In the genomic region with DNA sequence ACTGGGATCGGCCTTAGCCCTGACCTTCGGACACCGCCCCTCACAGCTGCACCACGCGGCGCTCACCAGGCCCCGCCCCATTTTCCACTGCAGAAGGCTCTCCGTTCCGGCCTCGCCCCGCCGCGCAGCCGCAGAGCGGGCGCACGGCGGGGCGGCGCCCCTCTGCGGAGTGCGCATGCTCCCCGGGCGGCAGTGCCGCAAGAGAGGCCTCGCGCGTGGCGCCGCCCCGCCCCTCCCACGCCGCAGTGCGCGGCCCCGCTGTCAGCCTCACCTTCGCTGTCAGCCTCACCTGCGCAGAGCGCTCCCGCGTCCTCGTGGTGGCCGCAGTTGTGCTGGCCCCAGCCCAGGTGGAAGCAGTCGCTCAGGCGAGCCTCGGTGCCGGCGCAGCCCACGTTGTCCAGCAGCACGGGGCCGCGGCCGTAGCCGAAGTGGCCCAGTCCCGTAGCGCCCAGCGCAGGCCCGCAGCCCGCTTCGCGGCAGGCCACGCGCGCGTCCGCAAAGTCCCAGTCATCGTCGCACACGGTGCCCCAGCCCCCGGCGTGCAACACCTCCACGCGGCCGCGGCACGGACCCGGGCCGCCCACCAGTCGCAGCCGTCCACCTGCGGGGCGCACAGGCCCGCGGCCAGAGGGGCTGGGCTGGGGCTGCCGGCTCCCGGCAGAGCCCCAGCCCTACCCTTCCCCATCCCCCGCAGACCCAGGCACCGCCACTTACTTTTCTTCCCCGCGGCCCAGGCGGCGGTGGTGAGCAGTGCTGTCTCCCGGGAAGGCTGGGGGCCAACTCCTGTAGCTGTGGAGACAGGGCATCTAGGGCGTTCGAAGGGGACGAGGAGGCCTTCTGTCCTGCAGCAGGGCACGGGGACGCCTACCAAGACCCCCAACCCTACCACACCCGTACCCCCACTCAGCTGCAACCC, we compare ENCODE assay signal across 1 cellular context.
A peak's percentile ranks its signal among the peaks of the same experiment; 100 is the strongest.
TF ChIP-seq lines count a peak whose summit lies in the region.

No MANE protein-coding gene starts in this region.

TF ChIP-seq in HepG2, 621 proteins besides CTCF, POLR2A, EP300 and RAD21 (continued from another document and continues in another):
- TF ChIP-seq, protein P1, sequence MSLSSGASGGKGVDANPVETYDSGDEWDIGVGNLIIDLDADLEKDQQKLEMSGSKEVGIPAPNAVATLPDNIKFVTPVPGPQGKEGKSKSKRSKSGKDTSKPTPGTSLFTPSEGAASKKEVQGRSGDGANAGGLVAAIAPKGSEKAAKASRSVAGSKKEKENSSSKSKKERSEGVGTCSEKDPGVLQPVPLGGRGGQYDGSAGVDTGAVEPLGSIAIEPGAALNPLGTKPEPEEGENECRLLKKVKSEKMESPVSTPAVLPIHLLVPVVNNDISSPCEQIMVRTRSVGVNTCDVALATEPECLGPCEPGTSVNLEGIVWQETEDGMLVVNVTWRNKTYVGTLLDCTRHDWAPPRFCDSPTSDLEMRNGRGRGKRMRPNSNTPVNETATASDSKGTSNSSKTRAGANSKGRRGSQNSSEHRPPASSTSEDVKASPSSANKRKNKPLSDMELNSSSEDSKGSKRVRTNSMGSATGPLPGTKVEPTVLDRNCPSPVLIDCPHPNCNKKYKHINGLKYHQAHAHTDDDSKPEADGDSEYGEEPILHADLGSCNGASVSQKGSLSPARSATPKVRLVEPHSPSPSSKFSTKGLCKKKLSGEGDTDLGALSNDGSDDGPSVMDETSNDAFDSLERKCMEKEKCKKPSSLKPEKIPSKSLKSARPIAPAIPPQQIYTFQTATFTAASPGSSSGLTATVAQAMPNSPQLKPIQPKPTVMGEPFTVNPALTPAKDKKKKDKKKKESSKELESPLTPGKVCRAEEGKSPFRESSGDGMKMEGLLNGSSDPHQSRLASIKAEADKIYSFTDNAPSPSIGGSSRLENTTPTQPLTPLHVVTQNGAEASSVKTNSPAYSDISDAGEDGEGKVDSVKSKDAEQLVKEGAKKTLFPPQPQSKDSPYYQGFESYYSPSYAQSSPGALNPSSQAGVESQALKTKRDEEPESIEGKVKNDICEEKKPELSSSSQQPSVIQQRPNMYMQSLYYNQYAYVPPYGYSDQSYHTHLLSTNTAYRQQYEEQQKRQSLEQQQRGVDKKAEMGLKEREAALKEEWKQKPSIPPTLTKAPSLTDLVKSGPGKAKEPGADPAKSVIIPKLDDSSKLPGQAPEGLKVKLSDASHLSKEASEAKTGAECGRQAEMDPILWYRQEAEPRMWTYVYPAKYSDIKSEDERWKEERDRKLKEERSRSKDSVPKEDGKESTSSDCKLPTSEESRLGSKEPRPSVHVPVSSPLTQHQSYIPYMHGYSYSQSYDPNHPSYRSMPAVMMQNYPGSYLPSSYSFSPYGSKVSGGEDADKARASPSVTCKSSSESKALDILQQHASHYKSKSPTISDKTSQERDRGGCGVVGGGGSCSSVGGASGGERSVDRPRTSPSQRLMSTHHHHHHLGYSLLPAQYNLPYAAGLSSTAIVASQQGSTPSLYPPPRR (CRISPR knock-in tag; IDR thresholded peaks at IDR 0.05; ENCODE audit: borderline replicate concordance), result no peak
- TF ChIP-seq, protein P2, sequence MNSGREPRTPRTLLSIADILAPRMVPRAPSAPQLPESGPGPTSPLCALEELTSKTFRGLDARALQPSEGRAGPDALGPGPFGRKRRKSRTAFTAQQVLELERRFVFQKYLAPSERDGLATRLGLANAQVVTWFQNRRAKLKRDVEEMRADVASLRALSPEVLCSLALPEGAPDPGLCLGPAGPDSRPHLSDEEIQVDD (CRISPR knock-in tag; IDR thresholded peaks at IDR 0.05; ENCODE audit: borderline replicate concordance), result peak; percentile 94; the same call in 1 of the 2 replicates
- TF ChIP-seq, protein P3, sequence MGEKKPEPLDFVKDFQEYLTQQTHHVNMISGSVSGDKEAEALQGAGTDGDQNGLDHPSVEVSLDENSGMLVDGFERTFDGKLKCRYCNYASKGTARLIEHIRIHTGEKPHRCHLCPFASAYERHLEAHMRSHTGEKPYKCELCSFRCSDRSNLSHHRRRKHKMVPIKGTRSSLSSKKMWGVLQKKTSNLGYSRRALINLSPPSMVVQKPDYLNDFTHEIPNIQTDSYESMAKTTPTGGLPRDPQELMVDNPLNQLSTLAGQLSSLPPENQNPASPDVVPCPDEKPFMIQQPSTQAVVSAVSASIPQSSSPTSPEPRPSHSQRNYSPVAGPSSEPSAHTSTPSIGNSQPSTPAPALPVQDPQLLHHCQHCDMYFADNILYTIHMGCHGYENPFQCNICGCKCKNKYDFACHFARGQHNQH (CRISPR knock-in tag; IDR thresholded peaks at IDR 0.05), result peak; percentile 63
- TF ChIP-seq GZF1 (CRISPR knock-in tag; IDR thresholded peaks at IDR 0.05), result peak; percentile 25; the same call in 1 of the 2 replicates
- TF ChIP-seq, protein P4, sequence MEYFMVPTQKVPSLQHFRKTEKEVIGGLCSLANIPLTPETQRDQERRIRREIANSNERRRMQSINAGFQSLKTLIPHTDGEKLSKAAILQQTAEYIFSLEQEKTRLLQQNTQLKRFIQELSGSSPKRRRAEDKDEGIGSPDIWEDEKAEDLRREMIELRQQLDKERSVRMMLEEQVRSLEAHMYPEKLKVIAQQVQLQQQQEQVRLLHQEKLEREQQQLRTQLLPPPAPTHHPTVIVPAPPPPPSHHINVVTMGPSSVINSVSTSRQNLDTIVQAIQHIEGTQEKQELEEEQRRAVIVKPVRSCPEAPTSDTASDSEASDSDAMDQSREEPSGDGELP (IDR thresholded peaks at IDR 0.05; ENCODE audit: borderline replicate concordance, low read depth), result peak; percentile 80; the same call in 1 of the 2 replicates
- TF ChIP-seq TCF7 (IDR thresholded peaks at IDR 0.05; ENCODE audit: low read depth), result no peak
- TF ChIP-seq NCOA2 (CRISPR knock-in tag; IDR thresholded peaks at IDR 0.05), result no peak
- TF ChIP-seq, protein P5, sequence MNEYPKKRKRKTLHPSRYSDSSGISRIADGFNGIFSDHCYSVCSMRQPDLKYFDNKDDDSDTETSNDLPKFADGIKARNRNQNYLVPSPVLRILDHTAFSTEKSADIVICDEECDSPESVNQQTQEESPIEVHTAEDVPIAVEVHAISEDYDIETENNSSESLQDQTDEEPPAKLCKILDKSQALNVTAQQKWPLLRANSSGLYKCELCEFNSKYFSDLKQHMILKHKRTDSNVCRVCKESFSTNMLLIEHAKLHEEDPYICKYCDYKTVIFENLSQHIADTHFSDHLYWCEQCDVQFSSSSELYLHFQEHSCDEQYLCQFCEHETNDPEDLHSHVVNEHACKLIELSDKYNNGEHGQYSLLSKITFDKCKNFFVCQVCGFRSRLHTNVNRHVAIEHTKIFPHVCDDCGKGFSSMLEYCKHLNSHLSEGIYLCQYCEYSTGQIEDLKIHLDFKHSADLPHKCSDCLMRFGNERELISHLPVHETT (CRISPR knock-in tag; conservative IDR thresholded peaks at IDR 0.05), result 0 out of 2 replicates have a peak, but pooled peaks have one; percentile 21
- no peak for TF ChIP-seq ELF4 (CRISPR knock-in tag; IDR thresholded peaks at IDR 0.05; ENCODE audit: borderline replicate concordance)
- TF ChIP-seq, protein P6, sequence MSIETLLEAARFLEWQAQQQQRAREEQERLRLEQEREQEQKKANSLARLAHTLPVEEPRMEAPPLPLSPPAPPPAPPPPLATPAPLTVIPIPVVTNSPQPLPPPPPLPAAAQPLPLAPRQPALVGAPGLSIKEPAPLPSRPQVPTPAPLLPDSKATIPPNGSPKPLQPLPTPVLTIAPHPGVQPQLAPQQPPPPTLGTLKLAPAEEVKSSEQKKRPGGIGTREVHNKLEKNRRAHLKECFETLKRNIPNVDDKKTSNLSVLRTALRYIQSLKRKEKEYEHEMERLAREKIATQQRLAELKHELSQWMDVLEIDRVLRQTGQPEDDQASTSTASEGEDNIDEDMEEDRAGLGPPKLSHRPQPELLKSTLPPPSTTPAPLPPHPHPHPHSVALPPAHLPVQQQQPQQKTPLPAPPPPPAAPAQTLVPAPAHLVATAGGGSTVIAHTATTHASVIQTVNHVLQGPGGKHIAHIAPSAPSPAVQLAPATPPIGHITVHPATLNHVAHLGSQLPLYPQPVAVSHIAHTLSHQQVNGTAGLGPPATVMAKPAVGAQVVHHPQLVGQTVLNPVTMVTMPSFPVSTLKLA (IDR thresholded peaks at IDR 0.05), result no peak
- TF ChIP-seq GTF3A (CRISPR knock-in tag; conservative IDR thresholded peaks at IDR 0.05), result no peak
- peak; percentile 79; the same call in 1 of the 2 replicates for TF ChIP-seq MXD4 (CRISPR knock-in tag; IDR thresholded peaks at IDR 0.05)
- no peak for TF ChIP-seq KLF15 (CRISPR knock-in tag; IDR thresholded peaks at IDR 0.05; ENCODE audit: borderline replicate concordance)
- 0 out of 2 replicates have a peak, but pooled peaks have one; percentile 64 for TF ChIP-seq ZNF234 (CRISPR knock-in tag; conservative IDR thresholded peaks at IDR 0.05)
- no peak; the same call in 1 of the 2 replicates for TF ChIP-seq KAT8 (CRISPR knock-in tag; IDR thresholded peaks at IDR 0.05)
- no peak for TF ChIP-seq MZF1 (CRISPR knock-in tag; IDR thresholded peaks at IDR 0.05; ENCODE audit: borderline replicate concordance)
- no peak for TF ChIP-seq NR3C1 (CRISPR knock-in tag; IDR thresholded peaks at IDR 0.05)
- TF ChIP-seq ZNF746 (CRISPR knock-in tag; IDR thresholded peaks at IDR 0.05), result peak; percentile 71; the same call in 1 of the 2 replicates
- TF ChIP-seq ZNF761 (CRISPR knock-in tag; conservative IDR thresholded peaks at IDR 0.05), result peak; percentile 84
- TF ChIP-seq HOXA7 (CRISPR knock-in tag; IDR thresholded peaks at IDR 0.05), result no peak
- TF ChIP-seq, protein P7, sequence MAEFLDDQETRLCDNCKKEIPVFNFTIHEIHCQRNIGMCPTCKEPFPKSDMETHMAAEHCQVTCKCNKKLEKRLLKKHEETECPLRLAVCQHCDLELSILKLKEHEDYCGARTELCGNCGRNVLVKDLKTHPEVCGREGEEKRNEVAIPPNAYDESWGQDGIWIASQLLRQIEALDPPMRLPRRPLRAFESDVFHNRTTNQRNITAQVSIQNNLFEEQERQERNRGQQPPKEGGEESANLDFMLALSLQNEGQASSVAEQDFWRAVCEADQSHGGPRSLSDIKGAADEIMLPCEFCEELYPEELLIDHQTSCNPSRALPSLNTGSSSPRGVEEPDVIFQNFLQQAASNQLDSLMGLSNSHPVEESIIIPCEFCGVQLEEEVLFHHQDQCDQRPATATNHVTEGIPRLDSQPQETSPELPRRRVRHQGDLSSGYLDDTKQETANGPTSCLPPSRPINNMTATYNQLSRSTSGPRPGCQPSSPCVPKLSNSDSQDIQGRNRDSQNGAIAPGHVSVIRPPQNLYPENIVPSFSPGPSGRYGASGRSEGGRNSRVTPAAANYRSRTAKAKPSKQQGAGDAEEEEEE (CRISPR knock-in tag; IDR thresholded peaks at IDR 0.05; ENCODE audit: borderline replicate concordance), result no peak
- no peak for TF ChIP-seq ZNF34 (CRISPR knock-in tag; IDR thresholded peaks at IDR 0.05; ENCODE audit: borderline replicate concordance)
- TF ChIP-seq, protein P8, sequence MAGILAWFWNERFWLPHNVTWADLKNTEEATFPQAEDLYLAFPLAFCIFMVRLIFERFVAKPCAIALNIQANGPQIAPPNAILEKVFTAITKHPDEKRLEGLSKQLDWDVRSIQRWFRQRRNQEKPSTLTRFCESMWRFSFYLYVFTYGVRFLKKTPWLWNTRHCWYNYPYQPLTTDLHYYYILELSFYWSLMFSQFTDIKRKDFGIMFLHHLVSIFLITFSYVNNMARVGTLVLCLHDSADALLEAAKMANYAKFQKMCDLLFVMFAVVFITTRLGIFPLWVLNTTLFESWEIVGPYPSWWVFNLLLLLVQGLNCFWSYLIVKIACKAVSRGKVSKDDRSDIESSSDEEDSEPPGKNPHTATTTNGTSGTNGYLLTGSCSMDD (CRISPR knock-in tag; IDR thresholded peaks at IDR 0.05), result 0 out of 2 replicates have a peak, but pooled peaks have one; percentile 57
- no peak for TF ChIP-seq JDP2 (CRISPR knock-in tag; IDR thresholded peaks at IDR 0.05; ENCODE audit: borderline replicate concordance)
- TF ChIP-seq, protein P9, sequence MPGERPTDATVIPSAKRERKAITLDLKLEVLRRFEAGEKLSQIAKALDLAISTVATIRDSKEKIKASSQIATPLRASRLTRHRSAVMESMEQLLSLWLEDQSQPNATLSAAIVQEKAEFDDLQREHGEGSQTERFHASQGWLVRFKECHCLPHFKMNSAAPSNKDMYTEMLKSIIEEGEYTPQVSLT (CRISPR knock-in tag; IDR thresholded peaks at IDR 0.05; ENCODE audit: borderline replicate concordance, low read depth), result no peak; the same call in 1 of the 2 replicates
- TF ChIP-seq ATM (IDR thresholded peaks at IDR 0.05; ENCODE audit: borderline replicate concordance), result no peak
- no peak for TF ChIP-seq RXRB (CRISPR knock-in tag; IDR thresholded peaks at IDR 0.05; ENCODE audit: borderline replicate concordance)
- TF ChIP-seq ZNF17 (CRISPR knock-in tag; IDR thresholded peaks at IDR 0.05), result no peak
- TF ChIP-seq ZNF782 (CRISPR knock-in tag; IDR thresholded peaks at IDR 0.05; ENCODE audit: borderline replicate concordance), result peak; percentile 33
- TF ChIP-seq, protein P10, sequence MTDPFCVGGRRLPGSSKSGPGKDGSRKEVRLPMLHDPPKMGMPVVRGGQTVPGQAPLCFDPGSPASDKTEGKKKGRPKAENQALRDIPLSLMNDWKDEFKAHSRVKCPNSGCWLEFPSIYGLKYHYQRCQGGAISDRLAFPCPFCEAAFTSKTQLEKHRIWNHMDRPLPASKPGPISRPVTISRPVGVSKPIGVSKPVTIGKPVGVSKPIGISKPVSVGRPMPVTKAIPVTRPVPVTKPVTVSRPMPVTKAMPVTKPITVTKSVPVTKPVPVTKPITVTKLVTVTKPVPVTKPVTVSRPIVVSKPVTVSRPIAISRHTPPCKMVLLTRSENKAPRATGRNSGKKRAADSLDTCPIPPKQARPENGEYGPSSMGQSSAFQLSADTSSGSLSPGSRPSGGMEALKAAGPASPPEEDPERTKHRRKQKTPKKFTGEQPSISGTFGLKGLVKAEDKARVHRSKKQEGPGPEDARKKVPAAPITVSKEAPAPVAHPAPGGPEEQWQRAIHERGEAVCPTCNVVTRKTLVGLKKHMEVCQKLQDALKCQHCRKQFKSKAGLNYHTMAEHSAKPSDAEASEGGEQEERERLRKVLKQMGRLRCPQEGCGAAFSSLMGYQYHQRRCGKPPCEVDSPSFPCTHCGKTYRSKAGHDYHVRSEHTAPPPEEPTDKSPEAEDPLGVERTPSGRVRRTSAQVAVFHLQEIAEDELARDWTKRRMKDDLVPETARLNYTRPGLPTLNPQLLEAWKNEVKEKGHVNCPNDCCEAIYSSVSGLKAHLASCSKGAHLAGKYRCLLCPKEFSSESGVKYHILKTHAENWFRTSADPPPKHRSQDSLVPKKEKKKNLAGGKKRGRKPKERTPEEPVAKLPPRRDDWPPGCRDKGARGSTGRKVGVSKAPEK (CRISPR knock-in tag; IDR thresholded peaks at IDR 0.05; ENCODE audit: borderline replicate concordance), result no peak
- no peak for TF ChIP-seq CEBPB (IDR thresholded peaks at IDR 0.05; ENCODE audit: borderline replicate concordance, low read depth, low read length)
- no peak for TF ChIP-seq ZEB1 (IDR thresholded peaks at IDR 0.05; ENCODE audit: insufficient replicate concordance, low read depth)
- no peak; a peak in 2 of 4 replicates for TF ChIP-seq KLF16 (CRISPR knock-in tag; IDR thresholded peaks at IDR 0.05)
- no peak for TF ChIP-seq SRSF1 (optimal IDR thresholded peaks at IDR 0.05; ENCODE audit: low read depth, low read length)
- no peak for TF ChIP-seq ZNF775 (CRISPR knock-in tag; IDR thresholded peaks at IDR 0.05; ENCODE audit: borderline replicate concordance)
- no peak for TF ChIP-seq CHD4 (IDR thresholded peaks at IDR 0.05; ENCODE audit: borderline replicate concordance, low read length)
- TF ChIP-seq, protein P11, sequence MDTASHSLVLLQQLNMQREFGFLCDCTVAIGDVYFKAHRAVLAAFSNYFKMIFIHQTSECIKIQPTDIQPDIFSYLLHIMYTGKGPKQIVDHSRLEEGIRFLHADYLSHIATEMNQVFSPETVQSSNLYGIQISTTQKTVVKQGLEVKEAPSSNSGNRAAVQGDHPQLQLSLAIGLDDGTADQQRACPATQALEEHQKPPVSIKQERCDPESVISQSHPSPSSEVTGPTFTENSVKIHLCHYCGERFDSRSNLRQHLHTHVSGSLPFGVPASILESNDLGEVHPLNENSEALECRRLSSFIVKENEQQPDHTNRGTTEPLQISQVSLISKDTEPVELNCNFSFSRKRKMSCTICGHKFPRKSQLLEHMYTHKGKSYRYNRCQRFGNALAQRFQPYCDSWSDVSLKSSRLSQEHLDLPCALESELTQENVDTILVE (CRISPR knock-in tag; IDR thresholded peaks at IDR 0.05), result peak; percentile 67; the same call in 1 of the 2 replicates
- TF ChIP-seq NFE2L1 (CRISPR knock-in tag; IDR thresholded peaks at IDR 0.05; ENCODE audit: borderline replicate concordance), result no peak
